2 cellular contexts compared by ENCODE assay signal in genomic region chr2:36926175-36927132, GRCh38.
TF ChIP-seq lines count a peak whose summit lies in the region.
"Not testable (repeated sequence)": the region's sequence is repeated elsewhere in the genome, so short reads cannot be mapped to it uniquely, and the experiment has no call there.

No MANE protein-coding gene starts in this region.

TF ChIP-seq in A549, 52 proteins besides CTCF, POLR2A, EP300 and RAD21:
- TF ChIP-seq CEBPB (IDR thresholded peaks at IDR 0.05) (peak; percentile 65 to 76), FOSL2 (CRISPR knock-in tag; IDR thresholded peaks at IDR 0.05) (0 out of 2 replicates have a peak, but pooled peaks have one; percentile 32)
- TF ChIP-seq FOSL2 (IDR thresholded peaks at IDR 0.05), result not testable (repeated sequence)

TF ChIP-seq in endothelial cell of umbilical vein, 7 proteins besides CTCF, POLR2A, EP300 and RAD21:
- TF ChIP-seq JUN (IDR thresholded peaks at IDR 0.05; ENCODE audit: borderline replicate concordance, insufficient read depth, insufficient read length, low read depth) (peak; percentile 28), FOS (IDR thresholded peaks at IDR 0.05; ENCODE audit: borderline replicate concordance, insufficient read depth, low read length) (peak; percentile 51), GATA2 (IDR thresholded peaks at IDR 0.05; ENCODE audit: insufficient read depth, insufficient read length, low read depth, low read length) (peak; percentile 7)
